In the genomic region with DNA sequence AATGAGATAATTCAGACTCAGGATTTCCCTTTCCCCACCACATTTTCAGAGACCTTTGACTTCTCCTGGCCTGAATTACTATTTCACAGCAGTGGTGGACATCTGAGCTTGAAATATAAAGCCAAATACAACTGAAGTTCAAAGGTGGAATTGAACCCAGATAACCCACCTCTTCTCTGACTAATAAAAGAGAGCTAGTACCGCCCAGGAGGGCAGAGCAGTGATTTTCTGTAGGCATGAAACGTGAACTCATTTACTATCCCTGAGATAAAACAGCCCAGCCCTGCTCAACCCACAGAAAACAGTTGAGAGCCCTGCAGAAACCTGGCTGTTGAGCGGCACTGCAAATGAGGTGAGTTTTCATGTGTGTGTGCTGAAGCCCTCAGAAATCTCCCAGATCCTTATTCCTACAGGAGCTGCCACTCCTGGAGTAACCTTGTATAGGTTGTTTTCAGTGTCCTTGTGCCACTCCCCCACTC, we compare ENCODE assay signal across 8 cellular contexts.
DNase-seq lines count a peak whose midpoint lies in the region; ATAC-seq, FAIRE-seq and TF ChIP-seq lines count a peak whose summit lies in the region.

No MANE protein-coding gene starts in this region.

- H3K23ac ChIP-seq in H9 (ENCODE audit: insufficient read length, low read depth, low read length) = no peak overlapping the region

- peak overlapping the region; percentile 17 to 42; a peak in 2 of 5 replicates for H3K4me3 Mint-ChIP-seq in H9

- H3K9ac ChIP-seq in H9 (ENCODE audit: extremely low read depth, insufficient read length, low read length) = no peak overlapping the region
- no peak overlapping the region for H3K9ac ChIP-seq in smooth muscle cell (ENCODE audit: low read depth)

- H3K36me3 ChIP-seq in smooth muscle cell (ENCODE audit: low read depth) = no peaks in the 10 kb centered on the region

- H2BK20ac ChIP-seq in H9 (ENCODE audit: low read depth, low read length, poor library complexity, severe bottlenecking) = no peak overlapping the region

- peaks cover 0 to 2% (median 0%) of the 10 kb centered on the region in 3 experiments; a peak in 2 of 7 replicates for H3K36me3 Mint-ChIP-seq in H9 (ENCODE audit: insufficient read depth in 1 of 3, low read depth in 3 of 3)

- H3K4me2 ChIP-seq in H9 (ENCODE audit: insufficient read depth, insufficient read length, low read length) = no peak overlapping the region
- peak overlapping the region; percentile 89 for H3K4me2 ChIP-seq in smooth muscle cell

- no peak overlapping the region for H2BK5ac ChIP-seq in H9 (ENCODE audit: insufficient read length, low read length)

- peaks cover 21 to 24% of the 10 kb centered on the region in 2 experiments for H3K4me1 Mint-ChIP-seq in H9

- H4K5ac ChIP-seq in H9 (ENCODE audit: insufficient read length, low read depth, low read length) = no peak overlapping the region

- H2AFZ ChIP-seq in H9 (ENCODE audit: low read length) (no peak overlapping the region), smooth muscle cell (ENCODE audit: low read depth) (no peak overlapping the region)

- H2BK15ac ChIP-seq in H9 (ENCODE audit: low read depth, low read length) = no peak overlapping the region

- DNase-seq in H9 = no peak
- DNase-seq in islet precursor cell = peak; percentile 48
- no peak for DNase-seq in smooth muscle cell (lab: John Stamatoyannopoulos, UW; ENCODE audit: unreplicated experiment)
- DNase-seq in NCI-H2107 (lab: John Stamatoyannopoulos, UW) = no peak
- no peak for DNase-seq in NCI-H128 (lab: John Stamatoyannopoulos, UW; ENCODE audit: unreplicated experiment)
- DNase-seq in HTR-8/SVneo (ENCODE audit: insufficient read length, low spot score) = no peak

- H2AK5ac ChIP-seq in H9 (ENCODE audit: insufficient read length, low read length) = no peak overlapping the region

- H3K27ac ChIP-seq in H9 (ENCODE audit: insufficient read length, low read depth, low read length) (no peak overlapping the region), VCaP (peak overlapping the region; percentile 98), smooth muscle cell (ENCODE audit: low read depth) (peak overlapping the region; percentile 92)

- peaks cover 34% of the 10 kb centered on the region for H3K27me3 Mint-ChIP-seq in H9 (ENCODE audit: low read depth)

- no peak overlapping the region for H3K18ac ChIP-seq in H9 (ENCODE audit: insufficient read length, low read depth, low read length)

- no peak overlapping the region for H3K4me3 ChIP-seq in smooth muscle cell

- H3K56ac ChIP-seq in H9 (ENCODE audit: insufficient read length, low read depth, low read length) = no peak overlapping the region

- H3K23me2 ChIP-seq in H9 (ENCODE audit: insufficient read length, low read depth, low read length, poor library complexity, severe bottlenecking) = peaks cover 12% of the 10 kb centered on the region

- H3K79me2 ChIP-seq in H9 (ENCODE audit: insufficient read depth, low read length) (peaks cover 6% of the 10 kb centered on the region; the same call in 1 of the 2 replicates), smooth muscle cell (ENCODE audit: low read depth) (peaks cover 24% of the 10 kb centered on the region)

- no peak overlapping the region for H3K14ac ChIP-seq in H9 (ENCODE audit: insufficient read depth, low read length)

- H3K4me1 ChIP-seq in H9 (ENCODE audit: insufficient read depth, low read length) (peaks cover 2% of the 10 kb centered on the region; the same call in 1 of the 2 replicates), smooth muscle cell (ENCODE audit: low read depth) (peaks cover 14% of the 10 kb centered on the region)

- H3K9me3 ChIP-seq in H9 (ENCODE audit: control insufficient read depth, low read depth, low read length) = no peaks in the 10 kb centered on the region
- H3K9me3 ChIP-seq in smooth muscle cell (replicated peaks; ENCODE audit: low read depth) = no peaks in the 10 kb centered on the region

- no peak overlapping the region for H3T11ph ChIP-seq in H9 (ENCODE audit: low read length)

- no peaks in the 10 kb centered on the region for H3K79me1 ChIP-seq in H9 (ENCODE audit: insufficient read depth, low read depth, low read length, poor library complexity, severe bottlenecking)

- H4K20me1 ChIP-seq in H9 (ENCODE audit: control insufficient read depth, insufficient read depth, insufficient read length) (no peaks in the 10 kb centered on the region), smooth muscle cell (ENCODE audit: low read depth) (peaks cover 21% of the 10 kb centered on the region)

- H2BK120ac ChIP-seq in H9 (ENCODE audit: low read depth, low read length, poor library complexity, severe bottlenecking) = no peak overlapping the region

- H2BK12ac ChIP-seq in H9 (ENCODE audit: insufficient read length, low read depth, low read length) = no peak overlapping the region

- H3K27me3 ChIP-seq in H9 (ENCODE audit: insufficient read depth, low read length) = no peaks in the 10 kb centered on the region
- H3K27me3 ChIP-seq in smooth muscle cell (ENCODE audit: low read depth) = no peaks in the 10 kb centered on the region

- no peak overlapping the region for H3K27ac Mint-ChIP-seq in H9

- H3K4ac ChIP-seq in H9 (ENCODE audit: low read depth, low read length) = no peak overlapping the region

- FAIRE-seq in HTR-8/SVneo (lab: Jason Lieb, UNC) = no peak

- peaks cover 2 to 3% of the 10 kb centered on the region in 2 experiments; a peak in 3 of 5 replicates for H3K9me3 Mint-ChIP-seq in H9

- no peak for ATAC-seq in GM21723 (IDR thresholded peaks at IDR 0.05; ENCODE audit: unreplicated experiment)

- WGBS in H9 (ENCODE audit: extremely low coverage, insufficient read length, low lambda C conversion rate) = no CpG with 5 or more reads among the region's 3 CpGs
- WGBS in smooth muscle cell (ENCODE audit: low lambda C conversion rate) = 45% methylated on average over 3 of the region's 3 CpGs

- H3F3A ChIP-seq in smooth muscle cell (ENCODE audit: low read depth) = peaks cover 24% of the 10 kb centered on the region

- no peak overlapping the region for H4K91ac ChIP-seq in H9 (ENCODE audit: insufficient read length, low read depth, low read length)

- no peak overlapping the region for H4K8ac ChIP-seq in H9 (replicated peaks; ENCODE audit: insufficient read length, low read depth, low read length)

- no peak for TF ChIP-seq CTCF in H9 (conservative IDR thresholded peaks at IDR 0.05)
- no peak for TF ChIP-seq CTCF in VCaP (conservative IDR thresholded peaks at IDR 0.05)
- no peak for TF ChIP-seq CTCF in smooth muscle cell (IDR thresholded peaks at IDR 0.05; ENCODE audit: borderline replicate concordance, insufficient read depth, poor library complexity, severe bottlenecking)
